In genomic region chr18:79245517-79246001, GRCh38 we compare ENCODE assay signal across 10 cellular contexts.
DNase-seq lines count a peak whose midpoint lies in the region; ATAC-seq and TF ChIP-seq lines count a peak whose summit lies in the region.
"Had no signal": no experiment of that assay in that cellular context is flagged by ENCODE, and none has a peak within 500 bp of the region (broad histone marks: within the 10 kb centered on the region; RNA-seq: fewer than 3 reads in every experiment).

No MANE protein-coding gene starts in this region.

- H3K27me3 Mint-ChIP-seq in activated naive CD4-positive, alpha-beta T cell treated with anti-CD3 and anti-CD28 coated beads, Interleukin-2, amount 10 ng/mL, durations not matched to agents 7 days and 5 days: no peaks in the 10 kb centered on the region
- H3K27me3 Mint-ChIP-seq in activated CD8-positive, alpha-beta T cell treated with anti-CD3 and anti-CD28 coated beads for 36 hours: no peaks in the 10 kb centered on the region
- no peaks in the 10 kb centered on the region for H3K27me3 Mint-ChIP-seq in osteocyte (ENCODE audit: unreplicated experiment)

- no peaks in the 10 kb centered on the region for H3K36me3 Mint-ChIP-seq in activated naive CD4-positive, alpha-beta T cell treated with anti-CD3 and anti-CD28 coated beads, Interleukin-2, amount 10 ng/mL, durations not matched to agents 7 days and 5 days
- H3K36me3 Mint-ChIP-seq in activated naive CD4-positive, alpha-beta T cell treated with anti-CD3 and anti-CD28 coated beads, Interleukin-2, amount 50 U/mL, for 72 hours: no peaks in the 10 kb centered on the region
- no peaks in the 10 kb centered on the region for H3K36me3 Mint-ChIP-seq in activated CD8-positive, alpha-beta T cell treated with anti-CD3 and anti-CD28 coated beads for 36 hours (ENCODE audit: low read depth)
- H3K36me3 Mint-ChIP-seq in osteocyte (ENCODE audit: unreplicated experiment): no peaks in the 10 kb centered on the region

- no peaks in the 10 kb centered on the region for H3K9me3 Mint-ChIP-seq in activated naive CD4-positive, alpha-beta T cell treated with anti-CD3 and anti-CD28 coated beads, Interleukin-2, amount 10 ng/mL, durations not matched to agents 7 days and 5 days
- no peaks in the 10 kb centered on the region for H3K9me3 Mint-ChIP-seq in activated naive CD4-positive, alpha-beta T cell treated with anti-CD3 and anti-CD28 coated beads, Interleukin-2, amount 50 U/mL, for 72 hours
- H3K9me3 Mint-ChIP-seq in activated CD8-positive, alpha-beta T cell treated with anti-CD3 and anti-CD28 coated beads for 36 hours: no peaks in the 10 kb centered on the region
- no peaks in the 10 kb centered on the region for H3K9me3 Mint-ChIP-seq in osteocyte (ENCODE audit: unreplicated experiment)

- no peak for ATAC-seq in activated naive CD4-positive, alpha-beta T cell treated with anti-CD3 and anti-CD28 coated beads, Interleukin-2, amount 50 U/mL, for 72 hours
- ATAC-seq in activated CD8-positive, alpha-beta T cell treated with anti-CD3 and anti-CD28 coated beads for 36 hours: no peak
- no peak for ATAC-seq in HG02571 (IDR thresholded peaks at IDR 0.05; ENCODE audit: unreplicated experiment)

- peak overlapping the region; percentile 42 for H3K27ac Mint-ChIP-seq in activated naive CD4-positive, alpha-beta T cell treated with anti-CD3 and anti-CD28 coated beads, Interleukin-2, amount 10 ng/mL, durations not matched to agents 7 days and 5 days
- H3K27ac Mint-ChIP-seq in activated naive CD4-positive, alpha-beta T cell treated with anti-CD3 and anti-CD28 coated beads, Interleukin-2, amount 50 U/mL, for 72 hours: no peak overlapping the region
- no peak overlapping the region for H3K27ac Mint-ChIP-seq in activated CD8-positive, alpha-beta T cell treated with anti-CD3 and anti-CD28 coated beads for 36 hours
- H3K27ac Mint-ChIP-seq in osteocyte (ENCODE audit: unreplicated experiment): peak overlapping the region; percentile 3

- intact Hi-C loops in activated CD8-positive, alpha-beta T cell treated with anti-CD3 and anti-CD28 coated beads for 36 hours (cut with micrococcal nuclease): loop anchor here (10.0 kb wide), 1 partner anchor 181 kb away; the partner anchor contains the start of gene ATP9B

- TF ChIP-seq CTCF in activated CD8-positive, alpha-beta T cell treated with anti-CD3 and anti-CD28 coated beads for 36 hours (IDR thresholded peaks at IDR 0.05): no peak
- no peak for TF ChIP-seq CTCF in osteocyte (IDR thresholded peaks at IDR 0.05)

- H3K4me1 Mint-ChIP-seq in activated naive CD4-positive, alpha-beta T cell treated with anti-CD3 and anti-CD28 coated beads, Interleukin-2, amount 10 ng/mL, durations not matched to agents 7 days and 5 days: peaks cover 12% of the 10 kb centered on the region
- peaks cover 12% of the 10 kb centered on the region for H3K4me1 Mint-ChIP-seq in activated CD8-positive, alpha-beta T cell treated with anti-CD3 and anti-CD28 coated beads for 36 hours (ENCODE audit: low read depth)
- peaks cover 6% of the 10 kb centered on the region for H3K4me1 Mint-ChIP-seq in osteocyte (ENCODE audit: unreplicated experiment)

- POLR2A ChIA-PET in activated CD8-positive, alpha-beta T cell treated with anti-CD3 and anti-CD28 coated beads for 36 hours (lab: Charles Lee): no interaction called here

- CTCF ChIA-PET in activated naive CD4-positive, alpha-beta T cell treated with anti-CD3 and anti-CD28 coated beads, Interleukin-2, amount 10 ng/mL, durations not matched to agents 7 days and 5 days (lab: Charles Lee): interaction anchor here (0.9 kb wide), 1 partner anchor 273 kb away, joined by 3 read pairs; no protein-coding TSS in a partner anchor
- CTCF ChIA-PET in activated CD8-positive, alpha-beta T cell treated with anti-CD3 and anti-CD28 coated beads for 36 hours (lab: Charles Lee): interaction anchor here (1.1 kb wide), 1 partner anchor 11 kb away, joined by 3 read pairs; no protein-coding TSS in a partner anchor

- no peak for DNase-seq in activated naive CD4-positive, alpha-beta T cell treated with anti-CD3 and anti-CD28 coated beads, Interleukin-2, amount 10 ng/mL, durations not matched to agents 7 days and 5 days
- DNase-seq in activated naive CD4-positive, alpha-beta T cell treated with anti-CD3 and anti-CD28 coated beads, Interleukin-2, amount 50 U/mL, for 72 hours (ENCODE audit: low spot score in 2 of 2): no peak
- DNase-seq in NCI-H748 (lab: John Stamatoyannopoulos, UW; ENCODE audit: unreplicated experiment) (peak; percentile 98), osteocyte (ENCODE audit: extremely low spot score, unreplicated experiment) (no peak), SKM-1 treated with dmso at 0.1 percent for 144 hours (lab: John Stamatoyannopoulos, UW; ENCODE audit: unreplicated experiment) (no peak), SKM-1 (lab: John Stamatoyannopoulos, UW; ENCODE audit: unreplicated experiment) (no peak)
- peak; percentile 18 for DNase-seq in activated CD8-positive, alpha-beta T cell treated with anti-CD3 and anti-CD28 coated beads for 36 hours
- DNase-seq: NCI-H2029 treated with DMSO at 0.1 percent for 48 hours, upper lobe of right lung had no signal

- no peak overlapping the region for H3K4me3 Mint-ChIP-seq in activated naive CD4-positive, alpha-beta T cell treated with anti-CD3 and anti-CD28 coated beads, Interleukin-2, amount 10 ng/mL, durations not matched to agents 7 days and 5 days
- H3K4me3 Mint-ChIP-seq in activated CD8-positive, alpha-beta T cell treated with anti-CD3 and anti-CD28 coated beads for 36 hours: no peak overlapping the region
- H3K4me3 Mint-ChIP-seq in osteocyte (ENCODE audit: unreplicated experiment): no peak overlapping the region

Comparison
In these comparisons a context has a peak if more than half of its experiments do, and no peak if none do; other contexts are left out.
1. H3K27ac Mint-ChIP-seq: peak in activated naive CD4-positive, alpha-beta T cell treated with anti-CD3 and anti-CD28 coated beads, Interleukin-2, amount 10 ng/mL, durations not matched to agents 7 days and 5 days (single experiment) and osteocyte (single experiment); none in activated naive CD4-positive, alpha-beta T cell treated with anti-CD3 and anti-CD28 coated beads, Interleukin-2, amount 50 U/mL, for 72 hours (0 of 2) and activated CD8-positive, alpha-beta T cell treated with anti-CD3 and anti-CD28 coated beads for 36 hours (single experiment).
2. DNase-seq: peak in NCI-H748 (single experiment) and activated CD8-positive, alpha-beta T cell treated with anti-CD3 and anti-CD28 coated beads for 36 hours (single experiment); none in activated naive CD4-positive, alpha-beta T cell treated with anti-CD3 and anti-CD28 coated beads, Interleukin-2, amount 10 ng/mL, durations not matched to agents 7 days and 5 days (single experiment), activated naive CD4-positive, alpha-beta T cell treated with anti-CD3 and anti-CD28 coated beads, Interleukin-2, amount 50 U/mL, for 72 hours (0 of 2), osteocyte (single experiment), SKM-1 treated with dmso at 0.1 percent for 144 hours (single experiment) and SKM-1 (single experiment).